ENCODE assay signal across 1 cellular context in the genomic region with DNA sequence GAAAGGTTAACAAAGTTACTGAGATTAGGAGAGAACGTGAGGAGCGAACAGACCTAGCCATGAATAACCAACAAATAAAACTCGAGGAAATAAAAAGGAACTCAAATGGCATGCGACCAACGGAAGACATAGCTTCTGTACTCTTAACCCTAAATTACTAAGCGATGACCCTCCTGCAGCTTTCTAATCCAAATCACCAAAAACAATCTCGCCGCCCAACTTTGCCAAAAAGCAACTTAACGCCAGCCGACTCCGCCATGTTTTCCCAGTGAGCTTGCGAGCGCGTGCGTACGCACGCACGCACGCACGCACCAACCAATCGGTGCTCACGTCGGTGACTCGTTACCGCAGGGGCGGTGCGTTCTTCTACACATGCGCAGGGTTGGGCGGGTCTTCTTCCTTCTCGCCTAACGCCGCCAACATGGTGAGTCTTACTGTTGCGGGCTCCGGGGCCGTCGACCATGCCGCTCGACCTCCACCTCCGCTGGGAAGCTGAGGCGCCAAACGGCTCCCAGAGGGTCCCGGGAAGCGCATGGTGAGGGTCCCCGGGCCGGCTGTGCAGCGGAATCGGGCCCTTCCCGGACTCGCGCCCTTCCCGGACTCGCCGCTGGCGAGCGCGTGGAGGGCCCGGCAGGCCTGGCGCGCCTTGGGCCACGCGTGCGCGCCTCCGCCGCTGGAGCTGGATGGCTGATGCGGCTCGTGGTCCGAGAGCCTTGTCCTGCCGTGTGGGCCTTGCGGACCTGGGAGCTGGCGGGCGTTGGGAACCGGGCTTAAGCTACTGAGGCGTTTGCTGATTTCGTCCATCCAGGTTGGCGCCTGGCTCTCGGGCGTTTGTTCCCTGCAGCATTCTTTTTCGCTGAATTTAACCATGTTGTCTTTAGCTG.
TF ChIP-seq lines count a peak whose summit lies in the region.

A gene (plus strand): TSS at position 400 of the 884 bp plus-strand sequence. CDS start 133 bp downstream, at position 533.

TF ChIP-seq in HepG2, 621 proteins besides CTCF, POLR2A, EP300 and RAD21 (continued from another document and continues in another):
- TF ChIP-seq, protein P1, sequence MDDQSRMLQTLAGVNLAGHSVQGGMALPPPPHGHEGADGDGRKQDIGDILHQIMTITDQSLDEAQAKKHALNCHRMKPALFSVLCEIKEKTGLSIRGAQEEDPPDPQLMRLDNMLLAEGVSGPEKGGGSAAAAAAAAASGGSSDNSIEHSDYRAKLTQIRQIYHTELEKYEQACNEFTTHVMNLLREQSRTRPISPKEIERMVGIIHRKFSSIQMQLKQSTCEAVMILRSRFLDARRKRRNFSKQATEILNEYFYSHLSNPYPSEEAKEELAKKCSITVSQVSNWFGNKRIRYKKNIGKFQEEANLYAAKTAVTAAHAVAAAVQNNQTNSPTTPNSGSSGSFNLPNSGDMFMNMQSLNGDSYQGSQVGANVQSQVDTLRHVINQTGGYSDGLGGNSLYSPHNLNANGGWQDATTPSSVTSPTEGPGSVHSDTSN (CRISPR knock-in tag; IDR thresholded peaks at IDR 0.05; ENCODE audit: borderline replicate concordance) = 0 out of 2 replicates have a peak, but pooled peaks have one; percentile 50
- TF ChIP-seq ZNF841 (CRISPR knock-in tag; IDR thresholded peaks at IDR 0.05; ENCODE audit: borderline replicate concordance) = peak; percentile 72; the same call in 1 of the 2 replicates
- no peak for TF ChIP-seq ZFP37 (CRISPR knock-in tag; IDR thresholded peaks at IDR 0.05; ENCODE audit: borderline replicate concordance)
- no peak for TF ChIP-seq ZNF317 (CRISPR knock-in tag; IDR thresholded peaks at IDR 0.05)
- TF ChIP-seq ZNF788 (CRISPR knock-in tag; IDR thresholded peaks at IDR 0.05; ENCODE audit: borderline replicate concordance) = no peak; the same call in 1 of the 2 replicates
- peak; percentile 70 for TF ChIP-seq SP2 (CRISPR knock-in tag; IDR thresholded peaks at IDR 0.05)
- TF ChIP-seq GLI4 (CRISPR knock-in tag; IDR thresholded peaks at IDR 0.05; ENCODE audit: borderline replicate concordance) = peak; percentile 96; the same call in 1 of the 2 replicates
- no peak for TF ChIP-seq HNRNPUL1 (IDR thresholded peaks at IDR 0.05; ENCODE audit: low read depth, low read length)
- no peak for TF ChIP-seq KLF11 (CRISPR knock-in tag; IDR thresholded peaks at IDR 0.05)
- peak; percentile 59; the same call in 1 of the 2 replicates for TF ChIP-seq MEF2D (CRISPR knock-in tag; IDR thresholded peaks at IDR 0.05)
- TF ChIP-seq GTF2F1 (IDR thresholded peaks at IDR 0.05; ENCODE audit: low read length) = peak; percentile 66; the same call in 1 of the 2 replicates
- TF ChIP-seq ZNF3 (CRISPR knock-in tag; IDR thresholded peaks at IDR 0.05) = no peak
- no peak for TF ChIP-seq ZNF790 (CRISPR knock-in tag; IDR thresholded peaks at IDR 0.05; ENCODE audit: borderline replicate concordance)
- TF ChIP-seq HMG20A (CRISPR knock-in tag; IDR thresholded peaks at IDR 0.05; ENCODE audit: borderline replicate concordance) = no peak
- TF ChIP-seq ZNF136 (CRISPR knock-in tag; IDR thresholded peaks at IDR 0.05; ENCODE audit: low read depth) = no peak
- no peak for TF ChIP-seq MTF1 (CRISPR knock-in tag; IDR thresholded peaks at IDR 0.05)
- TF ChIP-seq EZH2 (conservative IDR thresholded peaks at IDR 0.05; ENCODE audit: low read depth, low read length) = no peak
- TF ChIP-seq FOXA3 (CRISPR knock-in tag; IDR thresholded peaks at IDR 0.05) = no peak; the same call in none of the 2 replicates
- TF ChIP-seq KDM5B (CRISPR knock-in tag; IDR thresholded peaks at IDR 0.05; ENCODE audit: borderline replicate concordance) = peak; percentile 97
- TF ChIP-seq TMF1 (CRISPR knock-in tag; IDR thresholded peaks at IDR 0.05; ENCODE audit: low read depth) = no peak
- peak; percentile 69 for TF ChIP-seq ZNF33B (CRISPR knock-in tag; IDR thresholded peaks at IDR 0.05)
- peak; percentile 79; the same call in 1 of the 2 replicates for TF ChIP-seq KDM2A (CRISPR knock-in tag; IDR thresholded peaks at IDR 0.05; ENCODE audit: borderline replicate concordance, low read depth)
- TF ChIP-seq, protein P2, sequence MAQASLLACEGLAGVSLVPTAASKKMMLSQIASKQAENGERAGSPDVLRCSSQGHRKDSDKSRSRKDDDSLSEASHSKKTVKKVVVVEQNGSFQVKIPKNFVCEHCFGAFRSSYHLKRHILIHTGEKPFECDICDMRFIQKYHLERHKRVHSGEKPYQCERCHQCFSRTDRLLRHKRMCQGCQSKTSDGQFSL (CRISPR knock-in tag; IDR thresholded peaks at IDR 0.05) = no peak
- no peak for TF ChIP-seq ZNF703 (CRISPR knock-in tag; IDR thresholded peaks at IDR 0.05; ENCODE audit: borderline replicate concordance)
- TF ChIP-seq KMT2A (CRISPR knock-in tag; IDR thresholded peaks at IDR 0.05) = peak; percentile 81
- TF ChIP-seq, protein P3, sequence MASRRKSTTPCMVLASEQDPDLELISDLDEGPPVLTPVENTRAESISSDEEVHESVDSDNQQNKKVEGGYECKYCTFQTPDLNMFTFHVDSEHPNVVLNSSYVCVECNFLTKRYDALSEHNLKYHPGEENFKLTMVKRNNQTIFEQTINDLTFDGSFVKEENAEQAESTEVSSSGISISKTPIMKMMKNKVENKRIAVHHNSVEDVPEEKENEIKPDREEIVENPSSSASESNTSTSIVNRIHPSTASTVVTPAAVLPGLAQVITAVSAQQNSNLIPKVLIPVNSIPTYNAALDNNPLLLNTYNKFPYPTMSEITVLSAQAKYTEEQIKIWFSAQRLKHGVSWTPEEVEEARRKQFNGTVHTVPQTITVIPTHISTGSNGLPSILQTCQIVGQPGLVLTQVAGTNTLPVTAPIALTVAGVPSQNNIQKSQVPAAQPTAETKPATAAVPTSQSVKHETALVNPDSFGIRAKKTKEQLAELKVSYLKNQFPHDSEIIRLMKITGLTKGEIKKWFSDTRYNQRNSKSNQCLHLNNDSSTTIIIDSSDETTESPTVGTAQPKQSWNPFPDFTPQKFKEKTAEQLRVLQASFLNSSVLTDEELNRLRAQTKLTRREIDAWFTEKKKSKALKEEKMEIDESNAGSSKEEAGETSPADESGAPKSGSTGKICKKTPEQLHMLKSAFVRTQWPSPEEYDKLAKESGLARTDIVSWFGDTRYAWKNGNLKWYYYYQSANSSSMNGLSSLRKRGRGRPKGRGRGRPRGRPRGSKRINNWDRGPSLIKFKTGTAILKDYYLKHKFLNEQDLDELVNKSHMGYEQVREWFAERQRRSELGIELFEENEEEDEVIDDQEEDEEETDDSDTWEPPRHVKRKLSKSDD (CRISPR knock-in tag; IDR thresholded peaks at IDR 0.05; ENCODE audit: low read depth) = peak; percentile 79; the same call in 1 of the 2 replicates
- TF ChIP-seq SUZ12 (IDR thresholded peaks at IDR 0.05; ENCODE audit: low read depth, low read length) = no peak
- TF ChIP-seq, protein P4, sequence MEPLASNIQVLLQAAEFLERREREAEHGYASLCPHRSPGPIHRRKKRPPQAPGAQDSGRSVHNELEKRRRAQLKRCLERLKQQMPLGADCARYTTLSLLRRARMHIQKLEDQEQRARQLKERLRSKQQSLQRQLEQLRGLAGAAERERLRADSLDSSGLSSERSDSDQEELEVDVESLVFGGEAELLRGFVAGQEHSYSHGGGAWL (CRISPR knock-in tag; IDR thresholded peaks at IDR 0.05) = peak; percentile 86
- TF ChIP-seq, protein P5, sequence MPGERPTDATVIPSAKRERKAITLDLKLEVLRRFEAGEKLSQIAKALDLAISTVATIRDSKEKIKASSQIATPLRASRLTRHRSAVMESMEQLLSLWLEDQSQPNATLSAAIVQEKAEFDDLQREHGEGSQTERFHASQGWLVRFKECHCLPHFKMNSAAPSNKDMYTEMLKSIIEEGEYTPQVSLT (CRISPR knock-in tag; IDR thresholded peaks at IDR 0.05; ENCODE audit: borderline replicate concordance, low read depth) = no peak
- TF ChIP-seq, protein P6, sequence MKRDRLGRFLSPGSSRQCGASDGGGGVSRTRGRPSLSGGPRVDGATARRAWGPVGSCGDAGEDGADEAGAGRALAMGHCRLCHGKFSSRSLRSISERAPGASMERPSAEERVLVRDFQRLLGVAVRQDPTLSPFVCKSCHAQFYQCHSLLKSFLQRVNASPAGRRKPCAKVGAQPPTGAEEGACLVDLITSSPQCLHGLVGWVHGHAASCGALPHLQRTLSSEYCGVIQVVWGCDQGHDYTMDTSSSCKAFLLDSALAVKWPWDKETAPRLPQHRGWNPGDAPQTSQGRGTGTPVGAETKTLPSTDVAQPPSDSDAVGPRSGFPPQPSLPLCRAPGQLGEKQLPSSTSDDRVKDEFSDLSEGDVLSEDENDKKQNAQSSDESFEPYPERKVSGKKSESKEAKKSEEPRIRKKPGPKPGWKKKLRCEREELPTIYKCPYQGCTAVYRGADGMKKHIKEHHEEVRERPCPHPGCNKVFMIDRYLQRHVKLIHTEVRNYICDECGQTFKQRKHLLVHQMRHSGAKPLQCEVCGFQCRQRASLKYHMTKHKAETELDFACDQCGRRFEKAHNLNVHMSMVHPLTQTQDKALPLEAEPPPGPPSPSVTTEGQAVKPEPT (CRISPR knock-in tag; IDR thresholded peaks at IDR 0.05; ENCODE audit: low read depth) = 0 out of 2 replicates have a peak, but pooled peaks have one; percentile 67
- TF ChIP-seq ZNF224 (CRISPR knock-in tag; IDR thresholded peaks at IDR 0.05) = 0 out of 2 replicates have a peak, but pooled peaks have one; percentile 69
- TF ChIP-seq CCDC6 (CRISPR knock-in tag; IDR thresholded peaks at IDR 0.05) = peak; percentile 52; the same call in 1 of the 2 replicates
- peak; percentile 36; the same call in 1 of the 2 replicates for TF ChIP-seq RELA (CRISPR knock-in tag; IDR thresholded peaks at IDR 0.05)
- no peak for TF ChIP-seq ZNF10 (CRISPR knock-in tag; IDR thresholded peaks at IDR 0.05; ENCODE audit: borderline replicate concordance, low read depth)
- TF ChIP-seq SATB2 (CRISPR knock-in tag; IDR thresholded peaks at IDR 0.05) = no peak; the same call in 1 of the 2 replicates
- peak; percentile 30 for TF ChIP-seq RBM22 (optimal IDR thresholded peaks at IDR 0.05; ENCODE audit: low read length)
- TF ChIP-seq KDM6A (CRISPR knock-in tag; IDR thresholded peaks at IDR 0.05; ENCODE audit: low read depth) = no peak
- TF ChIP-seq ZFP36 (IDR thresholded peaks at IDR 0.05; ENCODE audit: borderline replicate concordance, low read depth, low read length, partially characterized antibody) = no peak
- TF ChIP-seq ATF7 (IDR thresholded peaks at IDR 0.05) = no peak
- TF ChIP-seq ATF7 (CRISPR knock-in tag; IDR thresholded peaks at IDR 0.05) = 0 out of 2 replicates have a peak, but pooled peaks have one; percentile 19
- no peak for TF ChIP-seq ZNF569 (CRISPR knock-in tag; IDR thresholded peaks at IDR 0.05; ENCODE audit: borderline replicate concordance)
- no peak for TF ChIP-seq U2AF1 (optimal IDR thresholded peaks at IDR 0.05; ENCODE audit: low read depth, low read length)
- TF ChIP-seq ISL2 (CRISPR knock-in tag; IDR thresholded peaks at IDR 0.05) = peak; percentile 57; the same call in 1 of the 2 replicates
- TF ChIP-seq ZNF333 (CRISPR knock-in tag; IDR thresholded peaks at IDR 0.05; ENCODE audit: borderline replicate concordance) = peak; percentile 92
- TF ChIP-seq MXI1 (IDR thresholded peaks at IDR 0.05; ENCODE audit: borderline replicate concordance, low read depth, low read length) = peak; percentile 87; the same call in 1 of the 3 replicates
- TF ChIP-seq TAF15 (IDR thresholded peaks at IDR 0.05; ENCODE audit: low read depth, low read length, poor library complexity, severe bottlenecking) = peak; percentile 34
- no peak for TF ChIP-seq ZNF44 (CRISPR knock-in tag; IDR thresholded peaks at IDR 0.05)
- TF ChIP-seq, protein P7, sequence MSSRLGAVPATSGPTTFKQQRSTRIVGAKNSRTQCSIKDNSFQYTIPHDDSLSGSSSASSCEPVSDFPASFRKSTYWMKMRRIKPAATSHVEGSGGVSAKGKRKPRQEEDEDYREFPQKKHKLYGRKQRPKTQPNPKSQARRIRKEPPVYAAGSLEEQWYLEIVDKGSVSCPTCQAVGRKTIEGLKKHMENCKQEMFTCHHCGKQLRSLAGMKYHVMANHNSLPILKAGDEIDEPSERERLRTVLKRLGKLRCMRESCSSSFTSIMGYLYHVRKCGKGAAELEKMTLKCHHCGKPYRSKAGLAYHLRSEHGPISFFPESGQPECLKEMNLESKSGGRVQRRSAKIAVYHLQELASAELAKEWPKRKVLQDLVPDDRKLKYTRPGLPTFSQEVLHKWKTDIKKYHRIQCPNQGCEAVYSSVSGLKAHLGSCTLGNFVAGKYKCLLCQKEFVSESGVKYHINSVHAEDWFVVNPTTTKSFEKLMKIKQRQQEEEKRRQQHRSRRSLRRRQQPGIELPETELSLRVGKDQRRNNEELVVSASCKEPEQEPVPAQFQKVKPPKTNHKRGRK (CRISPR knock-in tag; IDR thresholded peaks at IDR 0.05) = no peak
- TF ChIP-seq PAX8 (CRISPR knock-in tag; IDR thresholded peaks at IDR 0.05; ENCODE audit: borderline replicate concordance) = no peak; the same call in 1 of the 2 replicates
- TF ChIP-seq, protein P8, sequence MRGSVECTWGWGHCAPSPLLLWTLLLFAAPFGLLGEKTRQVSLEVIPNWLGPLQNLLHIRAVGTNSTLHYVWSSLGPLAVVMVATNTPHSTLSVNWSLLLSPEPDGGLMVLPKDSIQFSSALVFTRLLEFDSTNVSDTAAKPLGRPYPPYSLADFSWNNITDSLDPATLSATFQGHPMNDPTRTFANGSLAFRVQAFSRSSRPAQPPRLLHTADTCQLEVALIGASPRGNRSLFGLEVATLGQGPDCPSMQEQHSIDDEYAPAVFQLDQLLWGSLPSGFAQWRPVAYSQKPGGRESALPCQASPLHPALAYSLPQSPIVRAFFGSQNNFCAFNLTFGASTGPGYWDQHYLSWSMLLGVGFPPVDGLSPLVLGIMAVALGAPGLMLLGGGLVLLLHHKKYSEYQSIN (CRISPR knock-in tag; IDR thresholded peaks at IDR 0.05; ENCODE audit: borderline replicate concordance) = no peak
- TF ChIP-seq ZNF7 (CRISPR knock-in tag; IDR thresholded peaks at IDR 0.05) = no peak
- TF ChIP-seq PRPF4 (IDR thresholded peaks at IDR 0.05; ENCODE audit: low read depth, low read length, poor library complexity, severe bottlenecking) = no peak
- TF ChIP-seq ZNF230 (CRISPR knock-in tag; IDR thresholded peaks at IDR 0.05) = no peak
- no peak for TF ChIP-seq NFKBIZ (CRISPR knock-in tag; IDR thresholded peaks at IDR 0.05)
- TF ChIP-seq, protein P9, sequence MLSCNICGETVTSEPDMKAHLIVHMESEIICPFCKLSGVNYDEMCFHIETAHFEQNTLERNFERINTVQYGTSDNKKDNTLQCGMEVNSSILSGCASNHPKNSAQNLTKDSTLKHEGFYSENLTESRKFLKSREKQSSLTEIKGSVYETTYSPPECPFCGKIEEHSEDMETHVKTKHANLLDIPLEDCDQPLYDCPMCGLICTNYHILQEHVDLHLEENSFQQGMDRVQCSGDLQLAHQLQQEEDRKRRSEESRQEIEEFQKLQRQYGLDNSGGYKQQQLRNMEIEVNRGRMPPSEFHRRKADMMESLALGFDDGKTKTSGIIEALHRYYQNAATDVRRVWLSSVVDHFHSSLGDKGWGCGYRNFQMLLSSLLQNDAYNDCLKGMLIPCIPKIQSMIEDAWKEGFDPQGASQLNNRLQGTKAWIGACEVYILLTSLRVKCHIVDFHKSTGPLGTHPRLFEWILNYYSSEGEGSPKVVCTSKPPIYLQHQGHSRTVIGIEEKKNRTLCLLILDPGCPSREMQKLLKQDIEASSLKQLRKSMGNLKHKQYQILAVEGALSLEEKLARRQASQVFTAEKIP (CRISPR knock-in tag; IDR thresholded peaks at IDR 0.05; ENCODE audit: borderline replicate concordance) = no peak
- TF ChIP-seq NFIB (CRISPR knock-in tag; IDR thresholded peaks at IDR 0.05; ENCODE audit: borderline replicate concordance) = no peak
